Comparison of ENCODE assay signal across 21 cellular contexts in genomic region chr11:34135439-34135838, GRCh38. TPM values are rescaled to one million over a fixed set of nuclear protein-coding genes. Genes with fewer than 3 reads are reported as not detected.
DNase-seq lines count a peak whose midpoint lies in the region; ATAC-seq lines count a peak whose summit lies in the region.
"Had no signal": no experiment of that assay in that cellular context is flagged by ENCODE, and none has a peak within 500 bp of the region (broad histone marks: within the 10 kb centered on the region; RNA-seq: fewer than 3 reads in every experiment).

No MANE protein-coding gene starts in this region.

- H3K9me3 Mint-ChIP-seq in activated T-cell treated with anti-CD3 and anti-CD28 coated beads, Interleukin-2, amount 50 U/mL, for 4 hours: no peaks in the 10 kb centered on the region
- H3K9me3 Mint-ChIP-seq in activated T-helper 17 cell treated with anti-CD3 and anti-CD28 coated beads, Interleukin-2, amount 50 U/mL, for 72 hours: no peaks in the 10 kb centered on the region
- H3K9me3 Mint-ChIP-seq: CD4-positive, alpha-beta T cell; GM23338; IgD-negative memory B cell had no signal

- ATAC-seq in activated T-cell treated with anti-CD3 and anti-CD28 coated beads, Interleukin-2, amount 50 U/mL, for 4 hours: peak; percentile 65 to 71
- peak; percentile 72 for ATAC-seq in HG02610 (IDR thresholded peaks at IDR 0.05; ENCODE audit: unreplicated experiment)
- peak; percentile 82 for ATAC-seq in activated T-helper 17 cell treated with anti-CD3 and anti-CD28 coated beads, Interleukin-2, amount 50 U/mL, for 72 hours (replicated peaks)
- ATAC-seq: A549, GM23338, Right ventricle myocardium inferior had no signal

- H3K27ac Mint-ChIP-seq in activated T-helper 17 cell treated with anti-CD3 and anti-CD28 coated beads, Interleukin-2, amount 50 U/mL, for 72 hours: peak overlapping the region; percentile 65
- H3K27ac Mint-ChIP-seq: CD4-positive, alpha-beta T cell; GM23338 had no signal

- no peak for DNase-seq in activated T-cell treated with anti-CD3 and anti-CD28 coated beads, Interleukin-2, amount 50 U/mL, for 4 hours
- DNase-seq in activated T-cell treated with anti-CD3 and anti-CD28 coated beads for 4 hours: no peak
- no peak for DNase-seq in HuH-7.5 (ENCODE audit: low spot score)
- no peak for DNase-seq in NCI-H345 (lab: John Stamatoyannopoulos, UW)
- DNase-seq in SIG-M5 treated with dmso at 0.1 percent for 504 hours (lab: John Stamatoyannopoulos, UW; ENCODE audit: unreplicated experiment): no peak
- DNase-seq: Caco-2; CD4-positive, alpha-beta T cell; DND-41; HCEC 1CT; Karpas-422; MV-4-11; NCI-H1694; NCI-H2081; NCI-H2171; NCI-H524 treated with DMSO at 0.1 percent for 48 hours had no signal

- peaks cover 57% of the 10 kb centered on the region for H3K36me3 Mint-ChIP-seq in activated T-cell treated with anti-CD3 and anti-CD28 coated beads, Interleukin-2, amount 50 U/mL, for 4 hours (ENCODE audit: insufficient read depth)
- peaks cover 100% of the 10 kb centered on the region for H3K36me3 Mint-ChIP-seq in activated T-helper 17 cell treated with anti-CD3 and anti-CD28 coated beads, Interleukin-2, amount 50 U/mL, for 72 hours (ENCODE audit: low read depth)

- H3K4me3 Mint-ChIP-seq in activated T-cell treated with anti-CD3 and anti-CD28 coated beads, Interleukin-2, amount 50 U/mL, for 4 hours: no peak overlapping the region
- H3K4me3 Mint-ChIP-seq in activated T-helper 17 cell treated with anti-CD3 and anti-CD28 coated beads, Interleukin-2, amount 50 U/mL, for 72 hours: no peak overlapping the region
- H3K4me3 Mint-ChIP-seq: CD4-positive, alpha-beta T cell; GM23338; IgD-negative memory B cell had no signal

- no peaks in the 10 kb centered on the region for H3K27me3 Mint-ChIP-seq in activated T-cell treated with anti-CD3 and anti-CD28 coated beads, Interleukin-2, amount 50 U/mL, for 4 hours (ENCODE audit: low read depth)
- H3K27me3 Mint-ChIP-seq in activated T-helper 17 cell treated with anti-CD3 and anti-CD28 coated beads, Interleukin-2, amount 50 U/mL, for 72 hours: no peaks in the 10 kb centered on the region
- H3K27me3 Mint-ChIP-seq: CD4-positive, alpha-beta T cell; IgD-negative memory B cell had no signal

- peaks cover 1% of the 10 kb centered on the region for H3K4me1 Mint-ChIP-seq in activated T-cell treated with anti-CD3 and anti-CD28 coated beads, Interleukin-2, amount 50 U/mL, for 4 hours (ENCODE audit: low read depth)
- H3K4me1 Mint-ChIP-seq in activated T-helper 17 cell treated with anti-CD3 and anti-CD28 coated beads, Interleukin-2, amount 50 U/mL, for 72 hours: peaks cover 4% of the 10 kb centered on the region
- H3K4me1 Mint-ChIP-seq: GM23338 had no signal

RNA-seq across cellular contexts. Expression of gene NAT10, which starts 30.0 kb away (rescaled TPM):
- total RNA-seq in activated T-cell treated with anti-CD3 and anti-CD28 coated beads, Interleukin-2, amount 50 U/mL, for 4 hours: 100 to 1,000 TPM; 203 to 213 (median 213) TPM
- total RNA-seq in activated T-helper 17 cell treated with anti-CD3 and anti-CD28 coated beads, Interleukin-2, amount 50 U/mL, for 72 hours: 100 to 1,000 TPM; 113 to 138 TPM
